ENCODE assay signal across 16 cellular contexts in the genomic region with DNA sequence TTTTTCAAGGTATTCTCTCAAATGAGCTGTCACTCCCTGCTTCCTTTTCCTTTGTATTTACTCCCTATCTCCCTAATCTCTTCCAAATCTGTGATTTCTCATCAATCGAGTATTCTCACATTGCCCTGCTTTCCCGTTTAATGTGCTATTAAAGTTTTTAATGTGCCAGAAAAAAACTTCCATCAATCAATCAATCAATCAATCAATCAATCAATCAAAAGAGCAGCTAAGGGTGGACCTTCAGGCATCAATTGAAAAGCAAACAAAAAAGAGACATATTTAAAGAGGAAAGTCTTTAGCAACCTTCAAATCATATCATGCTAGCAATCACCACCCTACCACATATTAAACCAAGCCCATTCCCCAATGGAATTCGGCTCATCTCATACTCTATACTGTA.
"Had no signal": no experiment of that assay in that cellular context is flagged by ENCODE, and none has a peak within 500 bp of the region (broad histone marks: within the 10 kb centered on the region; RNA-seq: fewer than 3 reads in every experiment).

No MANE protein-coding gene starts in this region.

- H3K79me2 ChIP-seq: parathyroid adenoma had no signal

- DNase-seq: activated CD4-positive, CD25-positive, alpha-beta regulatory T cell; activated gamma-delta T cell; amniotic stem cell; caudate nucleus; left colon; midbrain; SIG-M5; stimulated activated CD4-positive, alpha-beta T cell treated with anti-CD3 and anti-CD28 coated beads, Interleukin-12 subunit alpha, Interleukin-12 subunit beta, amount 100 ng/mL, for 4 hours; stimulated activated CD4-positive, alpha-beta T cell treated with anti-CD3 and anti-CD28 coated beads, Interleukin-2, amount 100 ng/mL, for 24 hours; tibial artery had no signal

- H3K27me3 ChIP-seq: neutrophil, tibial artery had no signal

- H3K4me3 Mint-ChIP-seq: T-helper 2 cell treated with Interferon-gamma antibody and Interleukin-4, amounts not matched to agents 5 μg/mL and 100 μg/mL, for 36 hours had no signal

- H3K4me1 ChIP-seq: parathyroid adenoma, tibial artery had no signal

- H3K9me3 Mint-ChIP-seq: T-helper 2 cell treated with Interferon-gamma antibody and Interleukin-4, amounts not matched to agents 5 μg/mL and 100 μg/mL, for 36 hours had no signal

- H3K4me3 ChIP-seq: tibial artery had no signal

- H2AFZ ChIP-seq: parathyroid adenoma had no signal

- ATAC-seq: esophagus mucosa, left colon had no signal

- H3K9ac ChIP-seq: parathyroid adenoma had no signal

- FAIRE-seq: colon, urothelium cell line had no signal

- H3K9me3 ChIP-seq: neutrophil, tibial artery had no signal

- H3K27ac ChIP-seq: neutrophil, parathyroid adenoma, tibial artery had no signal
